8 cellular contexts compared by ENCODE assay signal in genomic region chr4:8427761-8428287, GRCh38. TPM values are rescaled to one million over a fixed set of nuclear protein-coding genes. Genes with fewer than 3 reads are reported as not detected.
DNase-seq lines count a peak whose midpoint lies in the region; ATAC-seq and TF ChIP-seq lines count a peak whose summit lies in the region.

No MANE protein-coding gene starts in this region.

- no peak overlapping the region for H3K27ac Mint-ChIP-seq in neural crest cell (ENCODE audit: unreplicated experiment)

- DNase-seq in ELF-1 (ENCODE audit: low read depth, low spot score) (peak; percentile 54), UCSD-AML1 (lab: John Stamatoyannopoulos, UW; ENCODE audit: unreplicated experiment) (peak; percentile 59), fibroblast of pulmonary artery (ENCODE audit: low read depth) (peak; percentile 86), neural crest cell (ENCODE audit: low read depth, low spot score) (no peak), OCI-M2 (lab: John Stamatoyannopoulos, UW; ENCODE audit: unreplicated experiment) (no peak), NCI-H345 treated with DMSO at 0.1 percent for 48 hours (lab: John Stamatoyannopoulos, UW; ENCODE audit: unreplicated experiment) (no peak)

- H3K4me3 Mint-ChIP-seq in neural crest cell = peak overlapping the region; percentile 94

- peak overlapping the region; percentile 73 for H3K4me3 ChIP-seq in fibroblast of pulmonary artery (replicated peaks; ENCODE audit: low read depth, low read length)

- no peaks in the 10 kb centered on the region for H3K36me3 Mint-ChIP-seq in neural crest cell (ENCODE audit: low read depth)

- peaks cover 17% of the 10 kb centered on the region for H3K4me1 Mint-ChIP-seq in neural crest cell

- TF ChIP-seq CTCF in fibroblast of pulmonary artery (IDR thresholded peaks at IDR 0.05; ENCODE audit: low read length, missing control alignments) = no peak
- TF ChIP-seq CTCF in neural crest cell (conservative IDR thresholded peaks at IDR 0.05) = no peak

- no peaks in the 10 kb centered on the region for H3K9me3 Mint-ChIP-seq in neural crest cell

- ATAC-seq in GM21381 (IDR thresholded peaks at IDR 0.05; ENCODE audit: unreplicated experiment) = peak; percentile 48
- ATAC-seq in HG03575 (IDR thresholded peaks at IDR 0.05; ENCODE audit: extremely low read depth, insufficient number of reproducible peaks, low FRiP score, unreplicated experiment) = peak; percentile 21

- H3K27me3 Mint-ChIP-seq in neural crest cell (ENCODE audit: low read depth) = no peaks in the 10 kb centered on the region

RNA-seq across cellular contexts. Expression of gene ACOX3, which starts 12.7 kb away (rescaled TPM):
- total RNA-seq in neural crest cell = 16.6 and 24.6 TPM in 2 replicates

RNA-seq across cellular contexts. Expression of gene TRMT44, which starts 12.8 kb away (rescaled TPM):
- total RNA-seq in neural crest cell = 20.1 and 24.7 TPM in 2 replicates

Comparison
In these comparisons a context has a peak if more than half of its experiments do, and no peak if none do; other contexts are left out.
1. DNase-seq: peak in ELF-1 (single experiment), UCSD-AML1 (single experiment) and fibroblast of pulmonary artery (single experiment); none in neural crest cell (single experiment), OCI-M2 (single experiment) and NCI-H345 treated with DMSO at 0.1 percent for 48 hours (single experiment).